2 cellular contexts compared by ENCODE assay signal in the genomic region with DNA sequence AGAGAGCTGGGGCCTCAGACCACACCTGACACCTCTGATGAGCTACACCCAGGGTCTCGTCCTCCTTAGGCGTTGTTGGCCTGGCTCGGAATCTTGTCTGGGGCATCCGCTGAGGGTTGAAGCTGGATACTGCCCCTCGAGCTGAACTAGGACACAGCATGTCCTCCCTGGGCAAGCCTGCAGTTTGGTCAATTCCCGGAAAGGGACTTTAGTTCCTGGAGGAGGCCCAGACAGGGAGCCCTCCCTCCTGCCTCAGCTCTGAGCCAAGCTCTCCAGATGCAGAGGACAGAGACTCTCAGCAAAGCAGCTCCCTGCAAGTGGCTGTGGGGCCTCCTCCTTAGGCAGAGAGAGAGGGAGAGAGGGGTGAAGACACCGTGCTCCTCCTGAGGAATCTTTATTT.
TF ChIP-seq lines count a peak whose summit lies in the region.

No MANE protein-coding gene starts in this region.

TF ChIP-seq in IMR-90, 13 proteins besides CTCF, POLR2A, EP300 and RAD21:
- TF ChIP-seq FOS (IDR thresholded peaks at IDR 0.05; ENCODE audit: low read depth, low read length) (no peak), MAFK (IDR thresholded peaks at IDR 0.05; ENCODE audit: low read depth, low read length) (no peak), SMC3 (IDR thresholded peaks at IDR 0.05; ENCODE audit: low read depth, low read length) (no peak), CHD1 (IDR thresholded peaks at IDR 0.05; ENCODE audit: low read depth, low read length) (no peak), BHLHE40 (IDR thresholded peaks at IDR 0.05; ENCODE audit: low read depth, low read length) (no peak), CEBPB (IDR thresholded peaks at IDR 0.05; ENCODE audit: low read depth, low read length) (no peak), NFE2L2 (IDR thresholded peaks at IDR 0.05; ENCODE audit: low read depth, low read length) (no peak), MXI1 (IDR thresholded peaks at IDR 0.05; ENCODE audit: borderline replicate concordance, low read depth, low read length) (no peak), RCOR1 (IDR thresholded peaks at IDR 0.05; ENCODE audit: insufficient replicate concordance, low read length) (no peak), RFX5 (IDR thresholded peaks at IDR 0.05; ENCODE audit: low read depth, low read length) (no peak), MAZ (IDR thresholded peaks at IDR 0.05; ENCODE audit: borderline replicate concordance, low read depth, low read length) (no peak)
- TF ChIP-seq, protein P1, sequence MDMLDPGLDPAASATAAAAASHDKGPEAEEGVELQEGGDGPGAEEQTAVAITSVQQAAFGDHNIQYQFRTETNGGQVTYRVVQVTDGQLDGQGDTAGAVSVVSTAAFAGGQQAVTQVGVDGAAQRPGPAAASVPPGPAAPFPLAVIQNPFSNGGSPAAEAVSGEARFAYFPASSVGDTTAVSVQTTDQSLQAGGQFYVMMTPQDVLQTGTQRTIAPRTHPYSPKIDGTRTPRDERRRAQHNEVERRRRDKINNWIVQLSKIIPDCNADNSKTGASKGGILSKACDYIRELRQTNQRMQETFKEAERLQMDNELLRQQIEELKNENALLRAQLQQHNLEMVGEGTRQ (IDR thresholded peaks at IDR 0.05; ENCODE audit: low read depth, low read length): no peak
- TF ChIP-seq, protein P2, sequence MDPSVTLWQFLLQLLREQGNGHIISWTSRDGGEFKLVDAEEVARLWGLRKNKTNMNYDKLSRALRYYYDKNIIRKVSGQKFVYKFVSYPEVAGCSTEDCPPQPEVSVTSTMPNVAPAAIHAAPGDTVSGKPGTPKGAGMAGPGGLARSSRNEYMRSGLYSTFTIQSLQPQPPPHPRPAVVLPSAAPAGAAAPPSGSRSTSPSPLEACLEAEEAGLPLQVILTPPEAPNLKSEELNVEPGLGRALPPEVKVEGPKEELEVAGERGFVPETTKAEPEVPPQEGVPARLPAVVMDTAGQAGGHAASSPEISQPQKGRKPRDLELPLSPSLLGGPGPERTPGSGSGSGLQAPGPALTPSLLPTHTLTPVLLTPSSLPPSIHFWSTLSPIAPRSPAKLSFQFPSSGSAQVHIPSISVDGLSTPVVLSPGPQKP (IDR thresholded peaks at IDR 0.05; ENCODE audit: borderline replicate concordance, low read depth, low read length): no peak

TF ChIP-seq in HepG2, 621 proteins besides CTCF, POLR2A, EP300 and RAD21 (continues in another document):
- TF ChIP-seq ZNF180 (CRISPR knock-in tag; IDR thresholded peaks at IDR 0.05; ENCODE audit: borderline replicate concordance, low read depth): no peak
- TF ChIP-seq POLR2AphosphoS5 (IDR thresholded peaks at IDR 0.05; ENCODE audit: low read depth, low read length): peak; percentile 56; the same call in 1 of the 2 replicates
- TF ChIP-seq RARA (CRISPR knock-in tag; IDR thresholded peaks at IDR 0.05): no peak
- 0 out of 2 replicates have a peak, but pooled peaks have one; percentile 13 for TF ChIP-seq ZFP90 (CRISPR knock-in tag; IDR thresholded peaks at IDR 0.05; ENCODE audit: borderline replicate concordance)
- TF ChIP-seq NCOA2 (CRISPR knock-in tag; IDR thresholded peaks at IDR 0.05): 0 out of 2 replicates have a peak, but pooled peaks have one; percentile 17
- TF ChIP-seq ZNF34 (CRISPR knock-in tag; IDR thresholded peaks at IDR 0.05; ENCODE audit: borderline replicate concordance): 0 out of 2 replicates have a peak, but pooled peaks have one; percentile 3
- no peak for TF ChIP-seq ZMYM2 (CRISPR knock-in tag; IDR thresholded peaks at IDR 0.05)
- 0 out of 2 replicates have a peak, but pooled peaks have one; percentile 33 for TF ChIP-seq ZNF292 (CRISPR knock-in tag; IDR thresholded peaks at IDR 0.05; ENCODE audit: borderline replicate concordance, low read depth)
- 0 out of 2 replicates have a peak, but pooled peaks have one; percentile 37 for TF ChIP-seq GABPB1 (CRISPR knock-in tag; IDR thresholded peaks at IDR 0.05)
- TF ChIP-seq ZNF510 (CRISPR knock-in tag; IDR thresholded peaks at IDR 0.05; ENCODE audit: low read depth): 0 out of 2 replicates have a peak, but pooled peaks have one; percentile 3
- peak; percentile 29; the same call in 1 of the 2 replicates for TF ChIP-seq ETV5 (CRISPR knock-in tag; IDR thresholded peaks at IDR 0.05; ENCODE audit: borderline replicate concordance)
- peak; percentile 41 for TF ChIP-seq ZNF768 (CRISPR knock-in tag; IDR thresholded peaks at IDR 0.05)
- TF ChIP-seq ZFY (CRISPR knock-in tag; IDR thresholded peaks at IDR 0.05): 0 out of 2 replicates have a peak, but pooled peaks have one; percentile 33
- TF ChIP-seq NR2F6 (IDR thresholded peaks at IDR 0.05): no peak
- TF ChIP-seq NR2F6 (CRISPR knock-in tag; IDR thresholded peaks at IDR 0.05): 0 out of 2 replicates have a peak, but pooled peaks have one; percentile 23
- 0 out of 2 replicates have a peak, but pooled peaks have one; percentile 6 for TF ChIP-seq ZNF230 (CRISPR knock-in tag; IDR thresholded peaks at IDR 0.05)
- 0 out of 2 replicates have a peak, but pooled peaks have one; percentile 29 for TF ChIP-seq MED1 (CRISPR knock-in tag; IDR thresholded peaks at IDR 0.05)
- TF ChIP-seq KDM2A (CRISPR knock-in tag; IDR thresholded peaks at IDR 0.05; ENCODE audit: borderline replicate concordance, low read depth): 0 out of 2 replicates have a peak, but pooled peaks have one; percentile 11
- TF ChIP-seq, protein P3, sequence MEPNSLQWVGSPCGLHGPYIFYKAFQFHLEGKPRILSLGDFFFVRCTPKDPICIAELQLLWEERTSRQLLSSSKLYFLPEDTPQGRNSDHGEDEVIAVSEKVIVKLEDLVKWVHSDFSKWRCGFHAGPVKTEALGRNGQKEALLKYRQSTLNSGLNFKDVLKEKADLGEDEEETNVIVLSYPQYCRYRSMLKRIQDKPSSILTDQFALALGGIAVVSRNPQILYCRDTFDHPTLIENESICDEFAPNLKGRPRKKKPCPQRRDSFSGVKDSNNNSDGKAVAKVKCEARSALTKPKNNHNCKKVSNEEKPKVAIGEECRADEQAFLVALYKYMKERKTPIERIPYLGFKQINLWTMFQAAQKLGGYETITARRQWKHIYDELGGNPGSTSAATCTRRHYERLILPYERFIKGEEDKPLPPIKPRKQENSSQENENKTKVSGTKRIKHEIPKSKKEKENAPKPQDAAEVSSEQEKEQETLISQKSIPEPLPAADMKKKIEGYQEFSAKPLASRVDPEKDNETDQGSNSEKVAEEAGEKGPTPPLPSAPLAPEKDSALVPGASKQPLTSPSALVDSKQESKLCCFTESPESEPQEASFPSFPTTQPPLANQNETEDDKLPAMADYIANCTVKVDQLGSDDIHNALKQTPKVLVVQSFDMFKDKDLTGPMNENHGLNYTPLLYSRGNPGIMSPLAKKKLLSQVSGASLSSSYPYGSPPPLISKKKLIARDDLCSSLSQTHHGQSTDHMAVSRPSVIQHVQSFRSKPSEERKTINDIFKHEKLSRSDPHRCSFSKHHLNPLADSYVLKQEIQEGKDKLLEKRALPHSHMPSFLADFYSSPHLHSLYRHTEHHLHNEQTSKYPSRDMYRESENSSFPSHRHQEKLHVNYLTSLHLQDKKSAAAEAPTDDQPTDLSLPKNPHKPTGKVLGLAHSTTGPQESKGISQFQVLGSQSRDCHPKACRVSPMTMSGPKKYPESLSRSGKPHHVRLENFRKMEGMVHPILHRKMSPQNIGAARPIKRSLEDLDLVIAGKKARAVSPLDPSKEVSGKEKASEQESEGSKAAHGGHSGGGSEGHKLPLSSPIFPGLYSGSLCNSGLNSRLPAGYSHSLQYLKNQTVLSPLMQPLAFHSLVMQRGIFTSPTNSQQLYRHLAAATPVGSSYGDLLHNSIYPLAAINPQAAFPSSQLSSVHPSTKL (CRISPR knock-in tag; IDR thresholded peaks at IDR 0.05): peak; percentile 31; the same call in 1 of the 2 replicates
- TF ChIP-seq ZNF788 (CRISPR knock-in tag; IDR thresholded peaks at IDR 0.05; ENCODE audit: borderline replicate concordance): peak; percentile 25; the same call in 1 of the 2 replicates
- 0 out of 2 replicates have a peak, but pooled peaks have one; percentile 6 for TF ChIP-seq ZNF543 (CRISPR knock-in tag; IDR thresholded peaks at IDR 0.05)
- TF ChIP-seq SPEN (CRISPR knock-in tag; IDR thresholded peaks at IDR 0.05; ENCODE audit: low read depth): 0 out of 2 replicates have a peak, but pooled peaks have one; percentile 22
- TF ChIP-seq TBX2 (CRISPR knock-in tag; IDR thresholded peaks at IDR 0.05; ENCODE audit: borderline replicate concordance): peak; percentile 45
- TF ChIP-seq, protein P4, sequence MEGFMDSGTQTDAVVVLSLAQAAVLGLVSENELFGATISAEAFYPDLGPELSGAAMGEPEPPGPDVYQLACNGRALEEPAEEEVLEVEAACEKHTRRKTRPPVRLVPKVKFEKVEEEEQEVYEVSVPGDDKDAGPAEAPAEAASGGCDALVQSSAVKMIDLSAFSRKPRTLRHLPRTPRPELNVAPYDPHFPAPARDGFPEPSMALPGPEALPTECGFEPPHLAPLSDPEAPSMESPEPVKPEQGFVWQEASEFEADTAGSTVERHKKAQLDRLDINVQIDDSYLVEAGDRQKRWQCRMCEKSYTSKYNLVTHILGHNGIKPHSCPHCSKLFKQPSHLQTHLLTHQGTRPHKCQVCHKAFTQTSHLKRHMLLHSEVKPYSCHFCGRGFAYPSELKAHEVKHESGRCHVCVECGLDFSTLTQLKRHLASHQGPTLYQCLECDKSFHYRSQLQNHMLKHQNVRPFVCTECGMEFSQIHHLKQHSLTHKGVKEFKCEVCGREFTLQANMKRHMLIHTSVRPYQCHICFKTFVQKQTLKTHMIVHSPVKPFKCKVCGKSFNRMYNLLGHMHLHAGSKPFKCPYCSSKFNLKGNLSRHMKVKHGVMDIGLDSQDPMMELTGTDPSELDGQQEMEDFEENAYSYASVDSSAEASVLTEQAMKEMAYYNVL (CRISPR knock-in tag; IDR thresholded peaks at IDR 0.05; ENCODE audit: borderline replicate concordance): no peak
- TF ChIP-seq ZNF496 (CRISPR knock-in tag; IDR thresholded peaks at IDR 0.05; ENCODE audit: insufficient replicate concordance): no peak
- peak; percentile 74 for TF ChIP-seq ELF3 (CRISPR knock-in tag; IDR thresholded peaks at IDR 0.05)
- TF ChIP-seq, protein P5, sequence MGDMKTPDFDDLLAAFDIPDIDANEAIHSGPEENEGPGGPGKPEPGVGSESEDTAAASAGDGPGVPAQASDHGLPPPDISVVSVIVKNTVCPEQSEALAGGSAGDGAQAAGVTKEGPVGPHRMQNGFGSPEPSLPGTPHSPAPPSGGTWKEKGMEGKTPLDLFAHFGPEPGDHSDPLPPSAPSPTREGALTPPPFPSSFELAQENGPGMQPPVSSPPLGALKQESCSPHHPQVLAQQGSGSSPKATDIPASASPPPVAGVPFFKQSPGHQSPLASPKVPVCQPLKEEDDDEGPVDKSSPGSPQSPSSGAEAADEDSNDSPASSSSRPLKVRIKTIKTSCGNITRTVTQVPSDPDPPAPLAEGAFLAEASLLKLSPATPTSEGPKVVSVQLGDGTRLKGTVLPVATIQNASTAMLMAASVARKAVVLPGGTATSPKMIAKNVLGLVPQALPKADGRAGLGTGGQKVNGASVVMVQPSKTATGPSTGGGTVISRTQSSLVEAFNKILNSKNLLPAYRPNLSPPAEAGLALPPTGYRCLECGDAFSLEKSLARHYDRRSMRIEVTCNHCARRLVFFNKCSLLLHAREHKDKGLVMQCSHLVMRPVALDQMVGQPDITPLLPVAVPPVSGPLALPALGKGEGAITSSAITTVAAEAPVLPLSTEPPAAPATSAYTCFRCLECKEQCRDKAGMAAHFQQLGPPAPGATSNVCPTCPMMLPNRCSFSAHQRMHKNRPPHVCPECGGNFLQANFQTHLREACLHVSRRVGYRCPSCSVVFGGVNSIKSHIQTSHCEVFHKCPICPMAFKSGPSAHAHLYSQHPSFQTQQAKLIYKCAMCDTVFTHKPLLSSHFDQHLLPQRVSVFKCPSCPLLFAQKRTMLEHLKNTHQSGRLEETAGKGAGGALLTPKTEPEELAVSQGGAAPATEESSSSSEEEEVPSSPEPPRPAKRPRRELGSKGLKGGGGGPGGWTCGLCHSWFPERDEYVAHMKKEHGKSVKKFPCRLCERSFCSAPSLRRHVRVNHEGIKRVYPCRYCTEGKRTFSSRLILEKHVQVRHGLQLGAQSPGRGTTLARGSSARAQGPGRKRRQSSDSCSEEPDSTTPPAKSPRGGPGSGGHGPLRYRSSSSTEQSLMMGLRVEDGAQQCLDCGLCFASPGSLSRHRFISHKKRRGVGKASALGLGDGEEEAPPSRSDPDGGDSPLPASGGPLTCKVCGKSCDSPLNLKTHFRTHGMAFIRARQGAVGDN (CRISPR knock-in tag; IDR thresholded peaks at IDR 0.05): peak; percentile 79
- TF ChIP-seq RBAK (CRISPR knock-in tag; IDR thresholded peaks at IDR 0.05): no peak
- TF ChIP-seq HDAC2 (CRISPR knock-in tag; IDR thresholded peaks at IDR 0.05): peak; percentile 19; the same call in 1 of the 2 replicates
- TF ChIP-seq KLF16 (CRISPR knock-in tag; IDR thresholded peaks at IDR 0.05): no peak
- TF ChIP-seq POLR2G (IDR thresholded peaks at IDR 0.05; ENCODE audit: low read depth, low read length): peak; percentile 62
- TF ChIP-seq ZNF552 (CRISPR knock-in tag; IDR thresholded peaks at IDR 0.05; ENCODE audit: borderline replicate concordance): no peak
- TF ChIP-seq HOXA9 (CRISPR knock-in tag; IDR thresholded peaks at IDR 0.05; ENCODE audit: borderline replicate concordance): no peak
- peak; percentile 29; the same call in 1 of the 2 replicates for TF ChIP-seq GATAD2A (CRISPR knock-in tag; IDR thresholded peaks at IDR 0.05)
- TF ChIP-seq REPIN1 (CRISPR knock-in tag; IDR thresholded peaks at IDR 0.05; ENCODE audit: borderline replicate concordance, low read depth): no peak
- no peak for TF ChIP-seq MAFF (IDR thresholded peaks at IDR 0.05; ENCODE audit: low read depth, low read length)
- TF ChIP-seq, protein P6, sequence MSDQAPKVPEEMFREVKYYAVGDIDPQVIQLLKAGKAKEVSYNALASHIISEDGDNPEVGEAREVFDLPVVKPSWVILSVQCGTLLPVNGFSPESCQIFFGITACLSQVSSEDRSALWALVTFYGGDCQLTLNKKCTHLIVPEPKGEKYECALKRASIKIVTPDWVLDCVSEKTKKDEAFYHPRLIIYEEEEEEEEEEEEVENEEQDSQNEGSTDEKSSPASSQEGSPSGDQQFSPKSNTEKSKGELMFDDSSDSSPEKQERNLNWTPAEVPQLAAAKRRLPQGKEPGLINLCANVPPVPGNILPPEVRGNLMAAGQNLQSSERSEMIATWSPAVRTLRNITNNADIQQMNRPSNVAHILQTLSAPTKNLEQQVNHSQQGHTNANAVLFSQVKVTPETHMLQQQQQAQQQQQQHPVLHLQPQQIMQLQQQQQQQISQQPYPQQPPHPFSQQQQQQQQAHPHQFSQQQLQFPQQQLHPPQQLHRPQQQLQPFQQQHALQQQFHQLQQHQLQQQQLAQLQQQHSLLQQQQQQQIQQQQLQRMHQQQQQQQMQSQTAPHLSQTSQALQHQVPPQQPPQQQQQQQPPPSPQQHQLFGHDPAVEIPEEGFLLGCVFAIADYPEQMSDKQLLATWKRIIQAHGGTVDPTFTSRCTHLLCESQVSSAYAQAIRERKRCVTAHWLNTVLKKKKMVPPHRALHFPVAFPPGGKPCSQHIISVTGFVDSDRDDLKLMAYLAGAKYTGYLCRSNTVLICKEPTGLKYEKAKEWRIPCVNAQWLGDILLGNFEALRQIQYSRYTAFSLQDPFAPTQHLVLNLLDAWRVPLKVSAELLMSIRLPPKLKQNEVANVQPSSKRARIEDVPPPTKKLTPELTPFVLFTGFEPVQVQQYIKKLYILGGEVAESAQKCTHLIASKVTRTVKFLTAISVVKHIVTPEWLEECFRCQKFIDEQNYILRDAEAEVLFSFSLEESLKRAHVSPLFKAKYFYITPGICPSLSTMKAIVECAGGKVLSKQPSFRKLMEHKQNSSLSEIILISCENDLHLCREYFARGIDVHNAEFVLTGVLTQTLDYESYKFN (CRISPR knock-in tag; conservative IDR thresholded peaks at IDR 0.05): peak; percentile 35
